8 cellular contexts compared by ENCODE assay signal in the genomic region with DNA sequence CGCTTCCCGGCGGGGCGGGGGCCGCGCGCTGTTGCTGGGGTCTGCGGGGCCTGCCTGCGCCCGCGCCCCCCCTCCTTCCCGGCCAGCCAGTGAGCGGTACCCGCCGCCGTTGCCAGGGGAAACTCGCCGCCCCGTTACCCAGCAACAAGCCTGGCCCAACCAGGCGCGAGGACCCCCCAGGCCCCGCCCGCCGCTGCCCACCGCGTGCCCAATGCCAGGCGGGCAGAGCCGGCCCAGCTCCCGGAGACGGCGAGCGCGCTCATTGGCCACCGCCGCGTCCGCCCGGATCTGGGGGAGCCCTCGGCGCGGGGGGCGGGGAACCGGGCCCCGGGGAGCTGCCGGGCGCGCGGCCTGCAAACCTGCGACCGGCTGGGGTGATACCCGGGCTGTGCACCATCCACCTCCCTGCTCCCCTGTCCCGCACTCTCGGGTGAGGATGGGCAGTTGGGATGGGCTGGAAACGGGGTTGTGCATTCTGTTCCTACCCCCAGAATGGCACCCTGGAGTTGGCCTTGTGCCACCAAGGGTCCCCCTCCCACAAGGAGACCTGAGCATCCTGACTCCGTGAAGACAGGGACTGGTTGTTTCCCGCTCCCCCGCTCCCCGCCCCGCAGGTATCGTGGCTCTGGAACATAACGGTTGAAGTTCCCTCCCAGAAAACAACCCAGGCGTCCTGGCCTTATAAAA. TPM values are rescaled to one million over a fixed set of nuclear protein-coding genes. Genes with fewer than 3 reads are reported as not detected.
DNase-seq lines count a peak whose midpoint lies in the region; ATAC-seq, FAIRE-seq and TF ChIP-seq lines count a peak whose summit lies in the region.

No MANE protein-coding gene starts in this region.

- H3K27ac Mint-ChIP-seq in astrocyte (ENCODE audit: unreplicated experiment), result peak overlapping the region; percentile 11

- H3K4me1 Mint-ChIP-seq in astrocyte (ENCODE audit: low read depth, unreplicated experiment), result peaks cover 8% of the 10 kb centered on the region

- H3K9ac ChIP-seq in astrocyte (ENCODE audit: low read length), result no peak overlapping the region
- no peak overlapping the region for H3K9ac ChIP-seq in iPS-18a (ENCODE audit: low read length)

- H3K4me1 ChIP-seq in astrocyte (ENCODE audit: insufficient read depth, low read length) (peaks cover 31% of the 10 kb centered on the region), iPS-18a (ENCODE audit: control insufficient read depth, low read depth, low read length) (peaks cover 23% of the 10 kb centered on the region)

- H3K27me3 ChIP-seq in astrocyte (ENCODE audit: insufficient read depth, low read length) (no peaks in the 10 kb centered on the region), iPS-18a (ENCODE audit: control insufficient read depth, insufficient read depth, low read length) (peaks cover 50% of the 10 kb centered on the region)

- peaks cover under 1% of the 10 kb centered on the region for H3K36me3 Mint-ChIP-seq in astrocyte (ENCODE audit: low read depth, unreplicated experiment)

- no peaks in the 10 kb centered on the region for H4K20me1 ChIP-seq in astrocyte (ENCODE audit: insufficient read depth, low read length)

- H3K36me3 ChIP-seq in astrocyte (ENCODE audit: insufficient read depth, low read length) (no peaks in the 10 kb centered on the region), iPS-18a (ENCODE audit: control insufficient read depth, low read depth, low read length) (no peaks in the 10 kb centered on the region)

- peak overlapping the region; percentile 40 for H2AFZ ChIP-seq in astrocyte (ENCODE audit: low read depth, low read length)

- no peaks in the 10 kb centered on the region for H3K79me2 ChIP-seq in astrocyte (ENCODE audit: insufficient read depth, low read length)

- TF ChIP-seq CTCF in astrocyte (IDR thresholded peaks at IDR 0.05; ENCODE audit: insufficient read depth, low read depth, low read length), result no peak

- H3K9me3 ChIP-seq in astrocyte (ENCODE audit: insufficient read depth, low read depth, low read length) (no peaks in the 10 kb centered on the region), iPS-18a (ENCODE audit: control insufficient read depth, low read depth, low read length) (no peaks in the 10 kb centered on the region)

- H3K4me3 Mint-ChIP-seq in astrocyte (ENCODE audit: unreplicated experiment), result peak overlapping the region; percentile 58

- ATAC-seq in GM21360 (IDR thresholded peaks at IDR 0.05; ENCODE audit: unreplicated experiment), result no peak
- ATAC-seq in HG03439 (IDR thresholded peaks at IDR 0.05; ENCODE audit: unreplicated experiment), result no peak

- peak overlapping the region; percentile 80 for H3K4me2 ChIP-seq in astrocyte (ENCODE audit: low read length)

- H3K4me3 ChIP-seq in astrocyte (ENCODE audit: insufficient read depth, low read depth, low read length) (peak overlapping the region; percentile 25), iPS-18a (ENCODE audit: low read length) (peak overlapping the region; percentile 27)

- FAIRE-seq in astrocyte (lab: Jason Lieb, UNC), result no peak

- peaks cover 2% of the 10 kb centered on the region for H3K9me3 Mint-ChIP-seq in astrocyte (ENCODE audit: unreplicated experiment)

- no peaks in the 10 kb centered on the region for H3K27me3 Mint-ChIP-seq in astrocyte (ENCODE audit: low read depth, unreplicated experiment)

- peak; percentile 36 for DNase-seq in NK-92 treated with Interleukin-12 subunit alpha and Interleukin-12 subunit beta, amount 100 ng/mL, for 24 hours (lab: John Stamatoyannopoulos, UW)
- DNase-seq in NK-92 (lab: John Stamatoyannopoulos, UW; ENCODE audit: unreplicated experiment) (no peak), RPMI7951 (ENCODE audit: low read depth) (peak; percentile 67), astrocyte (ENCODE audit: low read depth) (peak; percentile 47)
- peak; percentile 57 to 58 for DNase-seq in stimulated activated CD4-positive, alpha-beta T cell treated with anti-CD3 and anti-CD28 coated beads, Interleukin-2, amount 100 ng/mL, for 24 hours

- H3K27ac ChIP-seq in astrocyte (ENCODE audit: low read depth, low read length) (no peak overlapping the region), iPS-18a (ENCODE audit: low read length) (no peak overlapping the region)

RNA-seq across cellular contexts. Expression of a gene that starts 8.8 kb away (rescaled TPM):
- total RNA-seq in RPMI7951 (2014; rRNA removed; shearing (Covaris generic)), result 1.8 and 2.2 TPM in 2 replicates
- 43.5 and 54.6 TPM in 2 replicates for total RNA-seq in astrocyte

RNA-seq across cellular contexts. Expression of a gene that starts 16.6 kb away (rescaled TPM):
- 3.2 and 6.5 TPM in 2 replicates for total RNA-seq in RPMI7951 (2014; rRNA removed; shearing (Covaris generic))
- 44.6 and 45.5 TPM in 2 replicates for total RNA-seq in astrocyte

RNA-seq across cellular contexts. Expression of a gene that starts 34.9 kb away (rescaled TPM):
- 1.8 and 1.9 TPM in 2 replicates for total RNA-seq in RPMI7951 (2014; rRNA removed; shearing (Covaris generic))
- total RNA-seq in astrocyte, result 23.6 and 25.7 TPM in 2 replicates

Comparison
In these comparisons a context has a peak if more than half of its experiments do, and no peak if none do; other contexts are left out.
1. RNA of a gene that starts 8.8 kb away (total RNA-seq): 43.5 to 54.6 TPM in astrocyte; 1.8 to 2.2 TPM in RPMI7951; every median in the first group is over 10 times any median in the second.